Comparison of ENCODE assay signal across 2 cellular contexts in genomic region chr6:110999634-111000270, GRCh38.
A peak's percentile ranks its signal among the peaks of the same experiment; 100 is the strongest.
TF ChIP-seq lines count a peak whose summit lies in the region.

No MANE protein-coding gene starts in this region.

TF ChIP-seq in HEK293, 187 proteins besides CTCF, POLR2A, EP300 and RAD21:
- TF ChIP-seq ZNF654 (tag by site-specific recombination; IDR thresholded peaks at IDR 0.05; ENCODE audit: low read depth) (peak; percentile 58), ZNF580 (tag by site-specific recombination; IDR thresholded peaks at IDR 0.05) (no peak)

TF ChIP-seq in HepG2, 621 proteins besides CTCF, POLR2A, EP300 and RAD21:
- TF ChIP-seq STAG1 (CRISPR knock-in tag; IDR thresholded peaks at IDR 0.05) (peak; percentile 74), FOXP1 (IDR thresholded peaks at IDR 0.05) (no peak), FOXP1 (CRISPR knock-in tag; IDR thresholded peaks at IDR 0.05) (no peak)
